ENCODE assay signal across 24 cellular contexts in genomic region chr11:126510621-126511370, GRCh38.
DNase-seq lines count a peak whose midpoint lies in the region; ATAC-seq, FAIRE-seq and TF ChIP-seq lines count a peak whose summit lies in the region.
"Had no signal": no experiment of that assay in that cellular context is flagged by ENCODE, and none has a peak within 500 bp of the region (broad histone marks: within the 10 kb centered on the region; RNA-seq: fewer than 3 reads in every experiment).

No MANE protein-coding gene starts in this region.

- peaks cover 24% of the 10 kb centered on the region for H3K27me3 Mint-ChIP-seq in H9 (ENCODE audit: low read depth)

- H3K14ac ChIP-seq in H9 (ENCODE audit: insufficient read depth, low read length): no peak overlapping the region

- H3K36me3 ChIP-seq in cardiac muscle cell (no peaks in the 10 kb centered on the region), left ventricle myocardium inferior (no peaks in the 10 kb centered on the region), HepG2 (replicated peaks in 1 of 2; ENCODE audit: control insufficient read depth in 1 of 2, insufficient read depth in 2 of 2, low read length in 2 of 2) (no peaks in the 10 kb centered on the region), upper lobe of right lung (no peaks in the 10 kb centered on the region)
- H3K36me3 ChIP-seq: gastrocnemius medialis, left lung, uterus had no signal

- H2BK20ac ChIP-seq in H9 (ENCODE audit: low read depth, low read length, poor library complexity, severe bottlenecking): no peak overlapping the region

- H3K4me3 ChIP-seq in cardiac muscle cell (no peak overlapping the region), left ventricle myocardium inferior (no peak overlapping the region), choroid plexus epithelial cell (ENCODE audit: low read depth, low read length) (no peak overlapping the region), HepG2 (replicated peaks in 1 of 3; ENCODE audit: insufficient read depth in 1 of 3, low read depth in 2 of 3, low read length in 3 of 3) (no peak overlapping the region), upper lobe of right lung (no peak overlapping the region)
- H3K4me3 ChIP-seq: gastrocnemius medialis, left lung, uterus had no signal

- H4K20me1 ChIP-seq in HepG2 (ENCODE audit: insufficient read depth, low read length) (no peaks in the 10 kb centered on the region), H9 (ENCODE audit: control insufficient read depth, insufficient read depth, insufficient read length) (no peaks in the 10 kb centered on the region)

- no peak overlapping the region for H2AFZ ChIP-seq in HepG2 (ENCODE audit: low read length)
- H2AFZ ChIP-seq in H9 (ENCODE audit: low read length): no peak overlapping the region

- no TSS peak for BruUV-seq in HepG2 (replicated peaks; lab: Mats Ljungman, UMichigan)

- H2BK120ac ChIP-seq in H9 (ENCODE audit: low read depth, low read length, poor library complexity, severe bottlenecking): no peak overlapping the region

- no peaks in the 10 kb centered on the region for H3K79me2 ChIP-seq in HepG2 (ENCODE audit: insufficient read depth, low read length)
- H3K79me2 ChIP-seq in H9 (ENCODE audit: insufficient read depth, low read length): no peaks in the 10 kb centered on the region

- H3K9ac ChIP-seq in HepG2 (ENCODE audit: insufficient read depth, low read depth, low read length) (no peak overlapping the region), H9 (ENCODE audit: extremely low read depth, insufficient read length, low read length) (no peak overlapping the region)

- DNase-seq in cardiac muscle cell (ENCODE audit: low read depth in 1 of 2, low spot score in 1 of 2): peak; percentile 15 to 68
- no peak for DNase-seq in left ventricle myocardium inferior
- peak; percentile 24 for DNase-seq in choroid plexus epithelial cell (ENCODE audit: low read depth)
- DNase-seq in HepG2 (ENCODE audit: low spot score): no peak
- DNase-seq in upper lobe of right lung: peak; percentile 26
- no peak for DNase-seq in H9
- no peak for DNase-seq in GM12892 (ENCODE audit: insufficient read length)
- DNase-seq: activated CD4-positive, alpha-beta T cell treated with anti-CD3 and anti-CD28 coated beads for 4 hours; gastrocnemius medialis; Kasumi-1; left lung; NCI-H1930; NCI-H2227 treated with DMSO at 0.1 percent for 48 hours; NCI-H774; OCI-M1; retina; SIG-M5; substantia nigra; T-helper 1 cell; uterus had no signal

- no peak overlapping the region for H3K56ac ChIP-seq in H9 (ENCODE audit: insufficient read length, low read depth, low read length)

- H3K36me3 Mint-ChIP-seq in H9 (ENCODE audit: insufficient read depth in 1 of 3, low read depth in 3 of 3): peaks cover 0 to 4% (median 1%) of the 10 kb centered on the region in 3 experiments; a peak in 2 of 7 replicates

- H3K27me3 ChIP-seq in cardiac muscle cell (peaks cover 21% of the 10 kb centered on the region), left ventricle myocardium inferior (ENCODE audit: low read depth) (peaks cover 78% of the 10 kb centered on the region), HepG2 (ENCODE audit: control insufficient read depth in 1 of 2, insufficient read depth in 2 of 2, low read length in 2 of 2) (peaks cover 0 to 34% of the 10 kb centered on the region in 2 experiments; a peak in 2 of 5 replicates), upper lobe of right lung (no peaks in the 10 kb centered on the region), H9 (ENCODE audit: insufficient read depth, low read length) (no peaks in the 10 kb centered on the region)
- H3K27me3 ChIP-seq: uterus had no signal

- H3K4me1 ChIP-seq in cardiac muscle cell (ENCODE audit: low read depth) (no peaks in the 10 kb centered on the region), left ventricle myocardium inferior (no peaks in the 10 kb centered on the region), HepG2 (ENCODE audit: insufficient read depth, low read length) (no peaks in the 10 kb centered on the region), upper lobe of right lung (no peaks in the 10 kb centered on the region), H9 (ENCODE audit: insufficient read depth, low read length) (no peaks in the 10 kb centered on the region)
- H3K4me1 ChIP-seq: gastrocnemius medialis, left lung, uterus had no signal

- intact Hi-C loops in left ventricle myocardium inferior (cut with micrococcal nuclease) (no loop called here), HepG2 (cut with micrococcal nuclease; ENCODE audit: unreplicated experiment) (no loop called here), upper lobe of right lung (cut with DNase I) (no loop called here)

- no peak for TF ChIP-seq RAD21 in HepG2 (CRISPR knock-in tag; IDR thresholded peaks at IDR 0.05)

- H3K79me1 ChIP-seq in H9 (ENCODE audit: insufficient read depth, low read depth, low read length, poor library complexity, severe bottlenecking): no peaks in the 10 kb centered on the region

- no peak overlapping the region for H4K5ac ChIP-seq in H9 (ENCODE audit: insufficient read length, low read depth, low read length)

- TF ChIP-seq CTCF in cardiac muscle cell (IDR thresholded peaks at IDR 0.05; ENCODE audit: low read depth, low read length) (no peak), left ventricle myocardium inferior (IDR thresholded peaks at IDR 0.05; ENCODE audit: borderline replicate concordance) (no peak), choroid plexus epithelial cell (conservative IDR thresholded peaks at IDR 0.05; ENCODE audit: low read depth, low read length) (no peak), HepG2 (CRISPR knock-in tag; IDR thresholded peaks at IDR 0.05) (no peak), upper lobe of right lung (IDR thresholded peaks at IDR 0.05) (no peak), H9 (conservative IDR thresholded peaks at IDR 0.05) (no peak)

- H4K8ac ChIP-seq in H9 (replicated peaks; ENCODE audit: insufficient read length, low read depth, low read length): no peak overlapping the region

- no peak overlapping the region for H2BK12ac ChIP-seq in H9 (ENCODE audit: insufficient read length, low read depth, low read length)

- ATAC-seq in HepG2: no peak
- no peak for ATAC-seq in upper lobe of right lung
- no peak for ATAC-seq in HG02678 (IDR thresholded peaks at IDR 0.05; ENCODE audit: unreplicated experiment)
- ATAC-seq: activated T-helper 17 cell treated with anti-CD3 and anti-CD28 coated beads, Interleukin-2, amount 50 U/mL, for 72 hours; gastrocnemius medialis; left lung had no signal

- CTCF ChIA-PET in HepG2 (lab: Yijun Ruan, JAX; ENCODE audit: low intra/inter-chr PET ratio, low total read pairs): no interaction called here

- H2BK15ac ChIP-seq in H9 (ENCODE audit: low read depth, low read length): no peak overlapping the region

- H3K4me1 Mint-ChIP-seq in H9: peaks cover 0 to 7% of the 10 kb centered on the region in 2 experiments; a peak in 2 of 4 replicates
- H3K4me1 Mint-ChIP-seq: activated T-helper 17 cell treated with anti-CD3 and anti-CD28 coated beads, Interleukin-2, amount 50 U/mL, for 72 hours had no signal

- peaks cover 7 to 9% of the 10 kb centered on the region in 2 experiments for H3K9me3 Mint-ChIP-seq in H9
- H3K9me3 Mint-ChIP-seq: activated T-helper 17 cell treated with anti-CD3 and anti-CD28 coated beads, Interleukin-2, amount 50 U/mL, for 72 hours had no signal

- H3K9me3 ChIP-seq in cardiac muscle cell (ENCODE audit: low read depth) (no peaks in the 10 kb centered on the region), left ventricle myocardium inferior (replicated peaks) (peaks cover 15% of the 10 kb centered on the region), HepG2 (ENCODE audit: low read length) (no peaks in the 10 kb centered on the region), upper lobe of right lung (no peaks in the 10 kb centered on the region), H9 (ENCODE audit: control insufficient read depth, low read depth, low read length) (no peaks in the 10 kb centered on the region)
- H3K9me3 ChIP-seq: gastrocnemius medialis, uterus had no signal

- WGBS in HepG2 (ENCODE audit: low lambda C conversion rate): 7% methylated on average over 4 of the region's 5 CpGs
- WGBS in H9 (ENCODE audit: extremely low coverage, insufficient read length, low lambda C conversion rate): no CpG with 5 or more reads among the region's 5 CpGs

- H3K27ac Mint-ChIP-seq in H9: 0 out of 7 replicates have a peak overlapping the region, but pooled peaks of 1 of the 3 experiments have one; percentile 60
- H3K27ac Mint-ChIP-seq: activated T-helper 17 cell treated with anti-CD3 and anti-CD28 coated beads, Interleukin-2, amount 50 U/mL, for 72 hours had no signal

- no peak overlapping the region for H2AK5ac ChIP-seq in H9 (ENCODE audit: insufficient read length, low read length)

- FAIRE-seq in HepG2 (lab: Jason Lieb, UNC): no peak
- no peak for FAIRE-seq in GM12892 (lab: Jason Lieb, UNC)
- FAIRE-seq: A204.1 had no signal

- H3K4me3 Mint-ChIP-seq in H9: no peak overlapping the region
- H3K4me3 Mint-ChIP-seq: activated T-helper 17 cell treated with anti-CD3 and anti-CD28 coated beads, Interleukin-2, amount 50 U/mL, for 72 hours had no signal

- no peak overlapping the region for H3K4ac ChIP-seq in H9 (ENCODE audit: low read depth, low read length)

- H2BK5ac ChIP-seq in H9 (ENCODE audit: insufficient read length, low read length): no peak overlapping the region

- TF ChIP-seq POLR2A in HepG2 (IDR thresholded peaks at IDR 0.05; ENCODE audit: insufficient read depth in 1 of 2, low read depth in 2 of 2, low read length in 2 of 2) (no peak), GM12892 (IDR thresholded peaks at IDR 0.05; ENCODE audit: low read depth, low read length) (no peak)

- H3K23me2 ChIP-seq in H9 (ENCODE audit: insufficient read length, low read depth, low read length, poor library complexity, severe bottlenecking): no peaks in the 10 kb centered on the region

- POLR2A ChIA-PET in HepG2 (lab: Yijun Ruan, JAX): no interaction called here

- H3K18ac ChIP-seq in H9 (ENCODE audit: insufficient read length, low read depth, low read length): no peak overlapping the region

- H3K23ac ChIP-seq in H9 (ENCODE audit: insufficient read length, low read depth, low read length): no peak overlapping the region

- no peak overlapping the region for H4K91ac ChIP-seq in H9 (ENCODE audit: insufficient read length, low read depth, low read length)

- in situ Hi-C loops in HepG2 (cut with HindIII; ENCODE audit: extremely low pct_ligation_motif_present, low pct_unique_long_range_greater_than_20kb): no loop called here

- H3K27ac ChIP-seq in cardiac muscle cell (no peak overlapping the region), left ventricle myocardium inferior (replicated peaks) (no peak overlapping the region), HepG2 (ENCODE audit: extremely low read length, insufficient read depth, low read length) (no peak overlapping the region), upper lobe of right lung (no peak overlapping the region), H9 (ENCODE audit: insufficient read length, low read depth, low read length) (no peak overlapping the region)
- H3K27ac ChIP-seq: C4-2B, gastrocnemius medialis, left lung, uterus had no signal

- TF ChIP-seq EP300 in HepG2 (IDR thresholded peaks at IDR 0.05; ENCODE audit: low read depth in 2 of 2, low read length in 2 of 2): no peak
- no peak for TF ChIP-seq EP300 in HepG2 (CRISPR knock-in tag; IDR thresholded peaks at IDR 0.05; ENCODE audit: borderline replicate concordance)

- H3K4me2 ChIP-seq in HepG2 (ENCODE audit: low read depth, low read length): no peak overlapping the region
- H3K4me2 ChIP-seq in H9 (ENCODE audit: insufficient read depth, insufficient read length, low read length): no peak overlapping the region

- no peak overlapping the region for H3T11ph ChIP-seq in H9 (ENCODE audit: low read length)

TF ChIP-seq in HepG2, 621 proteins besides CTCF, POLR2A, EP300 and RAD21 (continues in another document):
- no peak for TF ChIP-seq KLF13 (CRISPR knock-in tag; IDR thresholded peaks at IDR 0.05)

Comparison
In these comparisons a context has a peak if more than half of its experiments do, and no peak if none do; other contexts are left out.
1. DNase-seq: peak in cardiac muscle cell (2 of 2), choroid plexus epithelial cell (single experiment) and upper lobe of right lung (single experiment); none in left ventricle myocardium inferior (single experiment), HepG2 (single experiment), H9 (single experiment) and GM12892 (single experiment).